In the genomic region with DNA sequence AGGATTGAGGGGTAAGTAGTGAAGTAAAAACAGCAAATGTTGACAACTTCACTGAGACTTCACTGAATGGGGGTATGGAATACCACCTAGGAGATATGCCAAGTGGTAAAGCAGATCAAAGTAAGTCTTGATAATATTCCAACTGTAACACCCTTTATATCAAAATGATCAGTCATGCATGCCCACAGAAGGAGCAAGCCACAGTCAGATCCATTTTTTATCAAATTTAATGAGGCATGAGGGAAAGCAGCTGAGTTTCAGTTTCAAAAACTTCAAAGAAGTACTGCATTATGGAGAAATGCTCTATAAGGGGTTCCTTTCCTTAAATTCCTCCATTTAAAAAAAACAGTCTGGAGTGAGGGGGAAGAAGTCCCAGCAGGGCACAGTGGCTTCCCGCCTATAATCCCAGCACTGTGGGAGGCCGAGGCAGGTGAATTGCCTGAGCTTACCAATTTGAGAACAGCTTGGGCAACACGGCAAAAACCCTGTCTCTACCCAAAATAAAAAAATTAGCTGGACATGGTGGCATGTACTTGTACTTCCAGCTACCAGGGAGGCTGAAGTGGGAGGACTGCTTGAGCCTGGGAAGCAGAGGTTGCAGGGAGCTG, we compare ENCODE assay signal across 16 cellular contexts. TPM values are rescaled to one million over a fixed set of nuclear protein-coding genes. Genes with fewer than 3 reads are reported as not detected.
DNase-seq lines count a peak whose midpoint lies in the region; ATAC-seq, FAIRE-seq and TF ChIP-seq lines count a peak whose summit lies in the region.
"Had no signal": no experiment of that assay in that cellular context is flagged by ENCODE, and none has a peak within 500 bp of the region (broad histone marks: within the 10 kb centered on the region; RNA-seq: fewer than 3 reads in every experiment).

No MANE protein-coding gene starts in this region.

- no peak overlapping the region for H3K4me2 ChIP-seq in astrocyte (ENCODE audit: low read length)
- H3K4me2 ChIP-seq in Karpas-422 (ENCODE audit: low read depth, low read length, poor library complexity, severe bottlenecking) = no peak overlapping the region

- H3K4me3 ChIP-seq in cardiac muscle cell (no peak overlapping the region), astrocyte (ENCODE audit: insufficient read depth, low read depth, low read length) (no peak overlapping the region), small intestine (ENCODE audit: low read depth in 1 of 2, low read length in 2 of 2) (no peak overlapping the region), Karpas-422 (ENCODE audit: low read length) (no peak overlapping the region)

- H3K36me3 ChIP-seq in cardiac muscle cell (peaks cover 57% of the 10 kb centered on the region), astrocyte (ENCODE audit: insufficient read depth, low read length) (peaks cover 55% of the 10 kb centered on the region), small intestine (ENCODE audit: control insufficient read depth in 2 of 2, insufficient read depth in 2 of 2, low read length in 2 of 2) (peaks cover 0 to 14% of the 10 kb centered on the region in 2 donors), Karpas-422 (ENCODE audit: insufficient read depth, low read length) (no peaks in the 10 kb centered on the region)

- FAIRE-seq in astrocyte (lab: Jason Lieb, UNC) (no peak), small intestine (lab: Jason Lieb, UNC) (no peak)
- FAIRE-seq: H54 had no signal

- peak overlapping the region; percentile 35 for H3K27ac Mint-ChIP-seq in astrocyte (ENCODE audit: unreplicated experiment)
- H3K27ac Mint-ChIP-seq: CD14-positive monocyte had no signal

- H3K27ac ChIP-seq in cardiac muscle cell (peak overlapping the region; percentile 53), astrocyte (ENCODE audit: low read depth, low read length) (no peak overlapping the region), layer of hippocampus (ENCODE audit: low read depth, low read length) (peak overlapping the region; percentile 3), small intestine (ENCODE audit: low read depth in 1 of 2, low read length in 1 of 2) (no peak overlapping the region), Karpas-422 (ENCODE audit: low read length) (no peak overlapping the region)

- WGBS in small intestine, 3 donors = 78 to 93% (median 84%) methylated on average over 3 of the region's 3 CpGs

- intact Hi-C loops in left cardiac atrium (cut with DNase I) = loop anchor here in 1 of 2 donors (5.0 kb wide), 1 partner anchor 47 kb away; no protein-coding TSS in a partner anchor

- H3K4me3 Mint-ChIP-seq in astrocyte (ENCODE audit: unreplicated experiment) = no peak overlapping the region
- H3K4me3 Mint-ChIP-seq: CD14-positive monocyte had no signal

- no peak for ATAC-seq in left cardiac atrium

- H2AFZ ChIP-seq in astrocyte (ENCODE audit: low read depth, low read length) (no peak overlapping the region), Karpas-422 (ENCODE audit: low read length) (no peak overlapping the region)

- H3K79me2 ChIP-seq in astrocyte (ENCODE audit: insufficient read depth, low read length) (peaks cover 50% of the 10 kb centered on the region), Karpas-422 (ENCODE audit: low read length) (no peaks in the 10 kb centered on the region)

- peaks cover 16% of the 10 kb centered on the region for H3K4me1 ChIP-seq in cardiac muscle cell (ENCODE audit: low read depth)
- no peaks in the 10 kb centered on the region for H3K4me1 ChIP-seq in astrocyte (ENCODE audit: insufficient read depth, low read length)
- peaks cover 0 to 4% of the 10 kb centered on the region in 2 donors for H3K4me1 ChIP-seq in small intestine (ENCODE audit: control insufficient read depth in 2 of 2, insufficient read depth in 1 of 2, low read depth in 1 of 2, low read length in 1 of 2)
- no peaks in the 10 kb centered on the region for H3K4me1 ChIP-seq in Karpas-422 (ENCODE audit: low read length)

- DNase-seq in cardiac muscle cell (ENCODE audit: low read depth in 1 of 2, low spot score in 1 of 2) (no peak), left cardiac atrium (no peak), astrocyte (ENCODE audit: low read depth) (peak; percentile 45), NCI-H2227 treated with DMSO at 0.1 percent for 48 hours (lab: John Stamatoyannopoulos, UW) (no peak), small intestine (no peak), Karpas-422 (no peak)
- DNase-seq in effector CD4-positive, alpha-beta T cell = no peak
- DNase-seq: DMS 273 treated with DMSO at 0.1 percent for 48 hours, KBM-7, NCI-H1436, NCI-H2029 treated with DMSO at 0.1 percent for 48 hours, NCI-H526, SHP77 treated with DMSO at 0.1 percent for 48 hours had no signal

- H3K9me3 ChIP-seq in cardiac muscle cell (ENCODE audit: low read depth) (no peaks in the 10 kb centered on the region), astrocyte (ENCODE audit: insufficient read depth, low read depth, low read length) (no peaks in the 10 kb centered on the region), small intestine (ENCODE audit: control insufficient read depth, low read depth) (no peaks in the 10 kb centered on the region), Karpas-422 (ENCODE audit: low read length) (peaks cover 4% of the 10 kb centered on the region)

- H3K9me3 Mint-ChIP-seq in astrocyte (ENCODE audit: unreplicated experiment) = no peaks in the 10 kb centered on the region
- H3K9me3 Mint-ChIP-seq: CD14-positive monocyte had no signal

- H3K9ac ChIP-seq in astrocyte (ENCODE audit: low read length) (no peak overlapping the region), Karpas-422 (ENCODE audit: low read length) (no peak overlapping the region)

- H3K27me3 Mint-ChIP-seq in astrocyte (ENCODE audit: low read depth, unreplicated experiment) = no peaks in the 10 kb centered on the region

- H4K20me1 ChIP-seq in astrocyte (ENCODE audit: insufficient read depth, low read length) (peaks cover 42% of the 10 kb centered on the region), Karpas-422 (ENCODE audit: insufficient read depth, low read depth, low read length) (no peaks in the 10 kb centered on the region)

- peaks cover 6% of the 10 kb centered on the region for H3K4me1 Mint-ChIP-seq in astrocyte (ENCODE audit: low read depth, unreplicated experiment)
- H3K4me1 Mint-ChIP-seq: CD14-positive monocyte had no signal

- no peak for TF ChIP-seq CTCF in cardiac muscle cell (IDR thresholded peaks at IDR 0.05; ENCODE audit: low read depth, low read length)
- TF ChIP-seq CTCF in astrocyte (IDR thresholded peaks at IDR 0.05; ENCODE audit: insufficient read depth, low read depth, low read length) = no peak

- H3K9me2 ChIP-seq in Karpas-422 (replicated peaks; ENCODE audit: insufficient read depth, low read length) = no peaks in the 10 kb centered on the region

- H3K27me3 ChIP-seq in cardiac muscle cell (no peaks in the 10 kb centered on the region), astrocyte (ENCODE audit: insufficient read depth, low read length) (no peaks in the 10 kb centered on the region), layer of hippocampus (ENCODE audit: control insufficient read depth, insufficient read depth, low read length) (no peaks in the 10 kb centered on the region), small intestine (ENCODE audit: control insufficient read depth in 2 of 2, insufficient read depth in 2 of 2, low read length in 2 of 2) (no peaks in the 10 kb centered on the region), Karpas-422 (ENCODE audit: low read length) (no peaks in the 10 kb centered on the region)

- H3K36me3 Mint-ChIP-seq in astrocyte (ENCODE audit: low read depth, unreplicated experiment) = peaks cover 29% of the 10 kb centered on the region
- H3K36me3 Mint-ChIP-seq: CD14-positive monocyte had no signal

RNA-seq across cellular contexts. Expression of a gene that starts 56.9 kb away (rescaled TPM):
- total RNA-seq in cardiac muscle cell (76.2 and 93.9 TPM in 2 replicates), left cardiac atrium (10 to 100 TPM; 85.2 to 95.9 TPM), astrocyte (118 and 137 TPM in 2 replicates)
- polyA plus RNA-seq in cardiac muscle cell (66.6 and 69.4 TPM in 2 replicates), small intestine (10 to 100 TPM; 19.5 to 31.1 (median 28.6) TPM)
- not detected in 2 replicates for total RNA-seq in Karpas-422 (2014; rRNA removed; shearing (Covaris generic); ENCODE audit: low replicate concordance)
- polyA plus RNA-seq: CD14-positive monocyte had no signal

Comparison
In these comparisons a context has a peak if more than half of its experiments do, and no peak if none do; other contexts are left out.
1. H3K27ac ChIP-seq: peak in cardiac muscle cell (single experiment) and layer of hippocampus (single experiment); none in astrocyte (single experiment), small intestine (0 of 2) and Karpas-422 (single experiment).
2. RNA of a gene that starts 56.9 kb away (total RNA-seq): 118 to 137 TPM in astrocyte, 85.2 to 95.9 TPM in left cardiac atrium and 76.2 to 93.9 TPM in cardiac muscle cell; not detected in Karpas-422; every median in the first group is over 10 times any median in the second.